10 cellular contexts compared by ENCODE assay signal in genomic region chr3:142964150-142964498, GRCh38. TPM values are rescaled to one million over a fixed set of nuclear protein-coding genes. Genes with fewer than 3 reads are reported as not detected.
DNase-seq lines count a peak whose midpoint lies in the region; ATAC-seq and TF ChIP-seq lines count a peak whose summit lies in the region.
"Had no signal": no experiment of that assay in that cellular context is flagged by ENCODE, and none has a peak within 500 bp of the region (broad histone marks: within the 10 kb centered on the region; RNA-seq: fewer than 3 reads in every experiment).

No MANE protein-coding gene starts in this region.

- DNase-seq in AG09309 (ENCODE audit: low read depth) = no peak
- peak in 2 of 10 donors; percentile 14 to 44 for DNase-seq in dorsolateral prefrontal cortex
- DNase-seq in naive thymus-derived CD8-positive, alpha-beta T cell = no peak
- DNase-seq in NCI-H2196 (lab: John Stamatoyannopoulos, UW; ENCODE audit: unreplicated experiment) = no peak
- no peak for DNase-seq in RKO (ENCODE audit: low spot score)
- DNase-seq in GM19238 (ENCODE audit: insufficient read length, low spot score) = no peak
- DNase-seq in HK-2 (ENCODE audit: unreplicated experiment) = no peak
- DNase-seq: SIG-M5 had no signal

- H3K9me3 Mint-ChIP-seq in naive thymus-derived CD8-positive, alpha-beta T cell = no peaks in the 10 kb centered on the region

- POLR2A ChIA-PET in naive thymus-derived CD8-positive, alpha-beta T cell (lab: Charles Lee) = no interaction called here

- no peaks in the 10 kb centered on the region for H3K9me3 ChIP-seq in HUES6 (ENCODE audit: control insufficient read depth, insufficient read depth, low read depth, low read length)

- peaks cover 0 to 5% (median 0%) of the 10 kb centered on the region in 3 donors for H3K36me3 Mint-ChIP-seq in naive thymus-derived CD8-positive, alpha-beta T cell

- peak overlapping the region; percentile 61 to 84 (median 79) for H3K4me3 Mint-ChIP-seq in naive thymus-derived CD8-positive, alpha-beta T cell

- TF ChIP-seq CTCF in AG09309 (IDR thresholded peaks at IDR 0.05; ENCODE audit: control insufficient read depth, insufficient read depth, low read depth, low read length, missing control alignments) = no peak
- TF ChIP-seq CTCF in dorsolateral prefrontal cortex (IDR thresholded peaks at IDR 0.05 in 54 of 56, conservative IDR thresholded peaks at IDR 0.05 in 2 of 56; ENCODE audit: low read depth in 1 of 56, partially characterized antibody in 56 of 56) = no peak

- no peaks in the 10 kb centered on the region for H3K36me3 ChIP-seq in HUES6 (ENCODE audit: control insufficient read depth, insufficient read depth, low read length)

- intact Hi-C loops in dorsolateral prefrontal cortex (cut with DNase I) = no loop called here

- H3K4me1 Mint-ChIP-seq in naive thymus-derived CD8-positive, alpha-beta T cell = peaks cover 6 to 15% (median 12%) of the 10 kb centered on the region in 4 donors

- H3K4me1 ChIP-seq in HUES6 (ENCODE audit: control insufficient read depth, insufficient read depth, low read length) = peaks cover 7% of the 10 kb centered on the region; the same call in 1 of the 2 replicates

- peaks cover 39 to 73% (median 45%) of the 10 kb centered on the region in 5 donors for H3K27me3 Mint-ChIP-seq in naive thymus-derived CD8-positive, alpha-beta T cell

- H3K27me3 ChIP-seq in HUES6 (ENCODE audit: control insufficient read depth, insufficient read depth, low read length) = peaks cover 39% of the 10 kb centered on the region
- H3K27me3 ChIP-seq in dorsolateral prefrontal cortex = peaks cover 0 to 44% (median 9%) of the 10 kb centered on the region in 45 donors

- peak overlapping the region; percentile 51 for H3K9ac ChIP-seq in HUES6 (ENCODE audit: low read length)

- H3K27ac ChIP-seq in HUES6 (ENCODE audit: low read depth, low read length) = no peak overlapping the region
- peak overlapping the region in 13 of 59 donors; percentile 23 to 76 (median 47) for H3K27ac ChIP-seq in dorsolateral prefrontal cortex

- H3K27ac Mint-ChIP-seq in naive thymus-derived CD8-positive, alpha-beta T cell = no peak overlapping the region

- H3K4me3 ChIP-seq in AG09309 (ENCODE audit: control insufficient read depth, low read depth, low read length) (peak overlapping the region; percentile 49), HUES6 (ENCODE audit: low read depth, low read length) (peak overlapping the region; percentile 91), dorsolateral prefrontal cortex (peak overlapping the region in 58 of 59 donors; percentile 22 to 79 (median 63))

- peak; percentile 20 to 22 for ATAC-seq in naive thymus-derived CD8-positive, alpha-beta T cell

RNA-seq across cellular contexts. Expression of gene PAQR9, which starts 0.7 kb away (rescaled TPM):
- total RNA-seq in dorsolateral prefrontal cortex = 10 to 100 TPM in 49 of 120 experiments, 1 to 10 TPM in 71; 2.1 to 17.1 (median 9.4) TPM
- total RNA-seq in naive thymus-derived CD8-positive, alpha-beta T cell = not detected
- not detected for polyA plus RNA-seq in naive thymus-derived CD8-positive, alpha-beta T cell
- total RNA-seq: subcutaneous adipose tissue had no signal

RNA-seq across cellular contexts. Expression of gene U2SURP, which starts 37.2 kb away (rescaled TPM):
- 100 to 1,000 TPM in 46 of 120 experiments, 10 to 100 TPM in 74; 60.5 to 131 (median 95.1) TPM for total RNA-seq in dorsolateral prefrontal cortex
- 100 to 1,000 TPM; 168 to 169 TPM for total RNA-seq in naive thymus-derived CD8-positive, alpha-beta T cell
- polyA plus RNA-seq in naive thymus-derived CD8-positive, alpha-beta T cell = 100 to 1,000 TPM; 110 to 131 (median 125) TPM
